8 cellular contexts compared by ENCODE assay signal in genomic region chr2:10122500-10123280, GRCh38. TPM values are rescaled to one million over a fixed set of nuclear protein-coding genes. Genes with fewer than 3 reads are reported as not detected.
DNase-seq lines count a peak whose midpoint lies in the region; ATAC-seq and TF ChIP-seq lines count a peak whose summit lies in the region.

RRM2 (plus strand) TSS chr2:10122739; CDS start chr2:10122799, 60 bp downstream.

- peaks cover 8% of the 10 kb centered on the region for H3K27me3 Mint-ChIP-seq in activated B cell treated with CpG ODN at 0.5 μM for 24 hours

- POLR2A ChIA-PET in activated B cell treated with CpG ODN at 0.5 μM for 24 hours (lab: Charles Lee) = interaction anchor here (1.1 kb wide), 1 partner anchor 326 kb away, joined by 3 read pairs; no protein-coding TSS in a partner anchor

- CTCF ChIA-PET in activated B cell treated with CpG ODN at 0.5 μM for 24 hours (lab: Charles Lee) = interaction anchor here (3.6 to 7.9 kb wide), 3 partner anchors 287 to 323 kb away, joined by 23 to 162 read pairs (median 82); no protein-coding TSS in a partner anchor

- ATAC-seq in GM19035 (IDR thresholded peaks at IDR 0.05; ENCODE audit: unreplicated experiment) (peak; percentile 65), HG03342 (IDR thresholded peaks at IDR 0.05; ENCODE audit: unreplicated experiment) (peak; percentile 64), activated B cell treated with CpG ODN at 0.5 μM for 24 hours (ENCODE audit: low read depth) (peak; percentile 82)

- TF ChIP-seq CTCF in activated B cell treated with CpG ODN at 0.5 μM for 24 hours (IDR thresholded peaks at IDR 0.05) = no peak

- DNase-seq in AG20443 (ENCODE audit: low spot score) (peak; percentile 98), NCI-H345 treated with DMSO at 0.1 percent for 48 hours (lab: John Stamatoyannopoulos, UW; ENCODE audit: unreplicated experiment) (peak; percentile 95), activated B cell treated with CpG ODN at 0.5 μM for 24 hours (peak; percentile 77), islet precursor cell (peak; percentile 98)
- peak; percentile 78 for DNase-seq in central memory CD4-positive, alpha-beta T cell
- DNase-seq in stimulated activated CD4-positive, alpha-beta T cell treated with anti-CD3 and anti-CD28 coated beads, Interleukin-12 subunit alpha, Interleukin-12 subunit beta, amount 100 ng/mL, for 4 hours = peak; percentile 86

- peaks cover 2% of the 10 kb centered on the region for H3K36me3 Mint-ChIP-seq in activated B cell treated with CpG ODN at 0.5 μM for 24 hours (ENCODE audit: low read depth)

- peaks cover 35% of the 10 kb centered on the region for H3K4me1 Mint-ChIP-seq in activated B cell treated with CpG ODN at 0.5 μM for 24 hours

- H3K27ac Mint-ChIP-seq in activated B cell treated with CpG ODN at 0.5 μM for 24 hours = peak within 1 kb of the TSS; percentile 12

- peak within 1 kb of the TSS; percentile 97 for H3K4me3 Mint-ChIP-seq in activated B cell treated with CpG ODN at 0.5 μM for 24 hours

- intact Hi-C loops in activated B cell treated with CpG ODN at 0.5 μM for 24 hours (cut with micrococcal nuclease) = loop anchor here (1.0 to 10.0 kb wide), 3 partner anchors 138 to 490 kb away; partner anchors contain the start of genes GRHL1 and YWHAQ

- no peaks in the 10 kb centered on the region for H3K9me3 Mint-ChIP-seq in activated B cell treated with CpG ODN at 0.5 μM for 24 hours

RNA-seq across cellular contexts. Expression of gene RRM2, which starts in this region (rescaled TPM):
- total RNA-seq in activated B cell treated with CpG ODN at 0.5 μM for 24 hours = 8.6 and 9.3 TPM in 2 replicates

Comparison
In these comparisons a context has a peak if more than half of its experiments do, and no peak if none do; other contexts are left out.
1. Peak in every context shown above with its lines: DNase-seq and ATAC-seq.